Comparison of ENCODE assay signal across 8 cellular contexts in the genomic region with DNA sequence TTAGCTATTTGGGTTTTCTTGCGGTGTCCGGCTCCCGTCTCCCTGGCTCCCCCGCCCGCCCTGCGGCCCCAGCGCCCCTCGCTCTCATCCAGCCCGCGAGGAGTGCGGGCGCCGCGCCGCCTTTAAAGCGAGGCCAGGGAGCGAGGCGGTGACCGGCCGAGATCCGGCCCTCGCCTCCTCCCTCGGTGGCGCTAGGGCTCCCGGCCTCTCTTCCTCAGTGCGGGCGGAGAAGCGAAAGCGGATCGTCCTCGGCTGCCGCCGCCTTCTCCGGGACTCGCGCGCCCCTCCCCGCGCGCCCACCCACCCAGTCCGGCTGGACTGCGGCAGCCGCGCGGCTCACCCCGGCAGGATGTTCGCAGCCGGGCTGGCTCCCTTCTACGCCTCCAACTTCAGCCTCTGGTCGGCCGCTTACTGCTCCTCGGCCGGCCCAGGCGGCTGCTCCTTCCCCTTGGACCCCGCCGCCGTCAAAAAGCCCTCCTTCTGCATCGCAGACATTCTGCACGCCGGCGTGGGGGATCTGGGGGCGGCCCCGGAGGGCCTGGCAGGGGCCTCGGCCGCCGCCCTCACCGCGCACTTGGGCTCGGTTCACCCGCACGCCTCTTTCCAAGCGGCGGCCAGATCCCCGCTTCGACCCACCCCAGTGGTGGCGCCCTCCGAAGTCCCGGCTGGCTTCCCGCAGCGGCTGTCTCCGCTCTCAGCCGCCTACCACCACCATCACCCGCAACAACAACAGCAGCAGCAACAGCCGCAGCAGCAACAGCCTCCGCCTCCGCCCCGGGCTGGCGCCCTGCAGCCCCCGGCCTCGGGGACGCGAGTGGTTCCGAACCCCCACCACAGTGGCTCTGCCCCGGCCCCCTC. TPM values are rescaled to one million over a fixed set of nuclear protein-coding genes. Genes with fewer than 3 reads are reported as not detected.
DNase-seq lines count a peak whose midpoint lies in the region; ATAC-seq, FAIRE-seq and TF ChIP-seq lines count a peak whose summit lies in the region.

No MANE protein-coding gene starts in this region.

- DNase-seq in AG09319 (ENCODE audit: extremely low read depth, low read depth), result no peak
- peak; percentile 46 for DNase-seq in GM12891 (ENCODE audit: insufficient read length, low spot score)
- peak in 2 of 3 donors; percentile 34 to 64 for DNase-seq in Peyer's patch
- peak; percentile 55 for DNase-seq in mesenchymal stem cell
- peak; percentile 39 to 94 for DNase-seq in upper lobe of left lung
- DNase-seq in stimulated activated naive CD4-positive, alpha-beta T cell treated with Interleukin-2 at 50 U/mL for 16 hours (lab: John Stamatoyannopoulos, UW), result no peak

- H3K36me3 ChIP-seq in Peyer's patch (peaks cover 0 to 6% (median 0%) of the 10 kb centered on the region in 3 donors), duodenal mucosa (ENCODE audit: control insufficient read depth in 1 of 2, insufficient read depth in 2 of 2, low read length in 2 of 2) (peaks cover 0 to 4% of the 10 kb centered on the region in 2 donors), mesenchymal stem cell (ENCODE audit: control insufficient read depth in 1 of 2, insufficient read depth in 2 of 2, low read depth in 1 of 2, low read length in 2 of 2) (peaks cover 18 to 31% of the 10 kb centered on the region in 2 experiments), upper lobe of left lung (peaks cover 2 to 25% (median 13%) of the 10 kb centered on the region in 4 donors)

- TF ChIP-seq CTCF in AG09319 (IDR thresholded peaks at IDR 0.05; ENCODE audit: low read depth, low read length), result peak; percentile 19
- no peak for TF ChIP-seq CTCF in Peyer's patch (IDR thresholded peaks at IDR 0.05)
- TF ChIP-seq CTCF in upper lobe of left lung (IDR thresholded peaks at IDR 0.05), result no peak

- H3K4me2 ChIP-seq in mesenchymal stem cell (ENCODE audit: low read length, poor library complexity, severe bottlenecking), result peak overlapping the region; percentile 57

- peak overlapping the region; percentile 97 to 99 for H3K4ac ChIP-seq in mesenchymal stem cell (ENCODE audit: low read depth in 1 of 2, low read length in 2 of 2)

- peak overlapping the region; percentile 99 for H2BK120ac ChIP-seq in mesenchymal stem cell (ENCODE audit: low read depth, low read length)

- H2BK15ac ChIP-seq in mesenchymal stem cell (ENCODE audit: low read depth, poor library complexity, severe bottlenecking), result peak overlapping the region; percentile 82

- peak overlapping the region; percentile 95 for H2BK5ac ChIP-seq in mesenchymal stem cell (ENCODE audit: low read depth, low read length, poor library complexity, severe bottlenecking)

- peak overlapping the region; percentile 16 for H2AK5ac ChIP-seq in mesenchymal stem cell (ENCODE audit: low read length, severe bottlenecking)

- peak overlapping the region; percentile 39 to 83 for H3K14ac ChIP-seq in mesenchymal stem cell (ENCODE audit: low read length in 2 of 2)

- H3K18ac ChIP-seq in mesenchymal stem cell (ENCODE audit: low read depth in 1 of 2, low read length in 2 of 2), result peak overlapping the region; percentile 97 to 98

- H3K4me1 ChIP-seq in Peyer's patch (peaks cover 0 to 13% (median 4%) of the 10 kb centered on the region in 4 donors), duodenal mucosa (ENCODE audit: control insufficient read depth in 1 of 2, insufficient read depth in 2 of 2, low read length in 2 of 2) (peaks cover 18 to 26% of the 10 kb centered on the region in 2 donors), mesenchymal stem cell (ENCODE audit: control insufficient read depth, insufficient read depth, low read depth, low read length) (peaks cover 18% of the 10 kb centered on the region), upper lobe of left lung (peaks cover 33 to 66% (median 46%) of the 10 kb centered on the region in 4 donors)

- ATAC-seq in HG02885 (IDR thresholded peaks at IDR 0.05; ENCODE audit: poor library complexity, unreplicated experiment) (peak; percentile 42), upper lobe of left lung (ENCODE audit: low FRiP score in 2 of 2) (peak; percentile 37 to 85)

- H3K9me3 ChIP-seq in Peyer's patch, result no peaks in the 10 kb centered on the region
- no peaks in the 10 kb centered on the region for H3K9me3 ChIP-seq in duodenal mucosa (ENCODE audit: control insufficient read depth in 1 of 2, low read length in 2 of 2)
- no peaks in the 10 kb centered on the region for H3K9me3 ChIP-seq in mesenchymal stem cell (ENCODE audit: control insufficient read depth, low read length)
- no peaks in the 10 kb centered on the region for H3K9me3 ChIP-seq in upper lobe of left lung

- no peak for FAIRE-seq in GM12891 (lab: Jason Lieb, UNC)

- no peak for TF ChIP-seq EP300 in upper lobe of left lung (IDR thresholded peaks at IDR 0.05)

- H4K8ac ChIP-seq in mesenchymal stem cell (ENCODE audit: low read length), result peak overlapping the region; percentile 96

- peak overlapping the region; percentile 26 to 49 for H2BK12ac ChIP-seq in mesenchymal stem cell (ENCODE audit: low read length in 2 of 2)

- H3K79me1 ChIP-seq in mesenchymal stem cell (replicated peaks; ENCODE audit: low read length, poor library complexity, severe bottlenecking), result no peaks in the 10 kb centered on the region

- no peak for TF ChIP-seq POLR2A in GM12891 (IDR thresholded peaks at IDR 0.05; ENCODE audit: low read depth, low read length)
- no peak for TF ChIP-seq POLR2A in Peyer's patch (IDR thresholded peaks at IDR 0.05)
- TF ChIP-seq POLR2A in upper lobe of left lung (IDR thresholded peaks at IDR 0.05), result peak in 1 of 4 donors; percentile 36

- H3K27ac ChIP-seq in Peyer's patch, result peak overlapping the region; percentile 77 to 96 (median 89)
- peak overlapping the region; percentile 85 for H3K27ac ChIP-seq in duodenal mucosa (ENCODE audit: low read depth, low read length)
- H3K27ac ChIP-seq in mesenchymal stem cell (ENCODE audit: low read length, poor library complexity, severe bottlenecking), result peak overlapping the region; percentile 75
- peak overlapping the region; percentile 93 to 99 (median 98) for H3K27ac ChIP-seq in upper lobe of left lung

- H3K27me3 ChIP-seq in Peyer's patch (no peaks in the 10 kb centered on the region), duodenal mucosa (ENCODE audit: control insufficient read depth in 1 of 2, insufficient read depth in 2 of 2, low read length in 2 of 2) (peaks cover 44 to 56% of the 10 kb centered on the region in 2 donors), mesenchymal stem cell (ENCODE audit: control insufficient read depth in 1 of 2, insufficient read depth in 1 of 2, low read length in 2 of 2) (no peaks in the 10 kb centered on the region), upper lobe of left lung (peaks cover 0 to 6% (median 0%) of the 10 kb centered on the region in 4 donors)

- H2AFZ ChIP-seq in mesenchymal stem cell (ENCODE audit: low read depth, low read length), result no peak overlapping the region

- H3K23ac ChIP-seq in mesenchymal stem cell (ENCODE audit: low read length in 2 of 2), result peak overlapping the region; percentile 93 to 97

- peak overlapping the region; percentile 85 for H4K91ac ChIP-seq in mesenchymal stem cell (ENCODE audit: low read length)

- peak overlapping the region; percentile 64 to 65 for H3K9ac ChIP-seq in duodenal mucosa (ENCODE audit: low read depth in 1 of 2, low read length in 2 of 2)
- H3K9ac ChIP-seq in mesenchymal stem cell (ENCODE audit: low read length), result peak overlapping the region; percentile 93

- peak overlapping the region; percentile 59 to 76 (median 69) for H3K4me3 ChIP-seq in Peyer's patch
- H3K4me3 ChIP-seq in duodenal mucosa (ENCODE audit: low read depth in 1 of 2, low read length in 2 of 2), result peak overlapping the region; percentile 74 to 76
- peak overlapping the region; percentile 72 to 91 for H3K4me3 ChIP-seq in mesenchymal stem cell (ENCODE audit: insufficient read depth in 1 of 2, low read depth in 1 of 2, low read length in 2 of 2)
- H3K4me3 ChIP-seq in upper lobe of left lung, result peak overlapping the region; percentile 63 to 83 (median 74)

- under 1% methylated on average over 84 of the region's 94 CpGs for WGBS in mesenchymal stem cell
- WGBS in upper lobe of left lung, 2 donors, result 2 to 8% methylated on average over 18 to 86 of the region's 94 CpGs

TF ChIP-seq in GM12891, 5 proteins besides CTCF, POLR2A, EP300 and RAD21:
- no peak for TF ChIP-seq PAX5 (IDR thresholded peaks at IDR 0.05; ENCODE audit: insufficient read depth, low read length, severe bottlenecking)
- TF ChIP-seq SPI1 (IDR thresholded peaks at IDR 0.05; ENCODE audit: low read depth, low read length), result no peak
- no peak for TF ChIP-seq TAF1 (IDR thresholded peaks at IDR 0.05; ENCODE audit: low read depth, low read length)
- TF ChIP-seq POU2F2 (IDR thresholded peaks at IDR 0.05; ENCODE audit: low read depth, low read length), result no peak
- no peak for TF ChIP-seq POLR2AphosphoS5 (IDR thresholded peaks at IDR 0.05; ENCODE audit: low read depth, low read length)
TF ChIP-seq in GM12891: peak in this region for 0.

RNA-seq across cellular contexts. Expression of a gene that starts 0.5 kb away (rescaled TPM):
- polyA plus RNA-seq in GM12891 (2012; ENCODE audit: low read depth, missing spikeins), result 0.09 TPM
- total RNA-seq in Peyer's patch, result 10 to 100 TPM in 1 of 4 donors, 1 to 10 TPM in 3; 4.0 to 18.2 (median 8.4) TPM
- polyA plus RNA-seq in mesenchymal stem cell (2013, experiment 1 of 2), result 37.2 TPM
- 35.9 TPM for polyA plus RNA-seq in mesenchymal stem cell (2013, experiment 2 of 2)
- 10 to 100 TPM; 10.9 to 27.4 (median 20.5) TPM for total RNA-seq in upper lobe of left lung

Comparison
In these comparisons a context has a peak if more than half of its experiments do, and no peak if none do; other contexts are left out.
1. DNase-seq: peak in GM12891 (single experiment), Peyer's patch (2 of 3), mesenchymal stem cell (single experiment) and upper lobe of left lung (2 of 2); none in AG09319 (single experiment) and stimulated activated naive CD4-positive, alpha-beta T cell treated with Interleukin-2 at 50 U/mL for 16 hours (single experiment).
2. Peak in every context shown above with its lines, with median percentiles within 50 percentile points of each other: H3K27ac ChIP-seq and H3K4me3 ChIP-seq.